22 cellular contexts compared by ENCODE assay signal in the genomic region with DNA sequence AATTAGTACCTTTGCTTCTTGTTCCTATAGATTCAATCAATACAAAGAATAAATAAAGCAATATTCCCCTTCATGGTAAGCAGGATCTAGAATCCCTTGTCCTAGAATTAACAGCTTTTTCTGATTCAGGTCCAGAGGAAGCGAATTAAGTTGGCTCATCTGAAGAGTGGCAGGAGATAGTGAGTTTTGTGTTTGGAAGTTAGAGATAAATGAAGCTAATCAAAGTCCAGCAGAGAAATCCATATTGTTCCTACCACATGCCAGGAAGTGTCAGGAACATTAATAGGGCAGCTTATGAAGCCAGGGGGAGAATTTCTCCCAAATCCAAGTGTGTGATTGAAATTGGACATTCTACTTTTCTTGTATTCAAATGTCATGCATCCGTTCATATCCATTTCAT. TPM values are rescaled to one million over a fixed set of nuclear protein-coding genes. Genes with fewer than 3 reads are reported as not detected.
DNase-seq lines count a peak whose midpoint lies in the region; ATAC-seq and TF ChIP-seq lines count a peak whose summit lies in the region.
"Had no signal": no experiment of that assay in that cellular context is flagged by ENCODE, and none has a peak within 500 bp of the region (broad histone marks: within the 10 kb centered on the region; RNA-seq: fewer than 3 reads in every experiment).

No MANE protein-coding gene starts in this region.

- H3K4me1 Mint-ChIP-seq in WTC11, result peaks cover 81% of the 10 kb centered on the region

- H3K36me3 ChIP-seq in heart right ventricle (no peaks in the 10 kb centered on the region), right atrium auricular region (no peaks in the 10 kb centered on the region), iPS-20b (ENCODE audit: insufficient read depth, low read depth, low read length) (no peaks in the 10 kb centered on the region), smooth muscle cell (ENCODE audit: low read depth) (no peaks in the 10 kb centered on the region)

- intact Hi-C loops in heart right ventricle (cut with DNase I), result loop anchor here in 3 of 10 donors (5.0 to 10.0 kb wide), 7 partner anchors 50 to 433 kb away; no protein-coding TSS in a partner anchor

- POLR2A ChIA-PET in WTC11 (lab: Charles Lee), result interaction anchor here (0.6 kb wide), 1 partner anchor 31 kb away, joined by 3 read pairs; no protein-coding TSS in a partner anchor

- H3K9me3 ChIP-seq in heart right ventricle, result no peaks in the 10 kb centered on the region
- no peaks in the 10 kb centered on the region for H3K9me3 ChIP-seq in right atrium auricular region
- H3K9me3 ChIP-seq in iPS-20b (ENCODE audit: insufficient read depth, low read depth, low read length), result no peaks in the 10 kb centered on the region
- H3K9me3 ChIP-seq in smooth muscle cell (replicated peaks; ENCODE audit: low read depth), result no peaks in the 10 kb centered on the region
- H3K9me3 ChIP-seq: Caco-2, SK-N-SH had no signal

- no peak overlapping the region for H3K4me2 ChIP-seq in smooth muscle cell
- H3K4me2 ChIP-seq: SK-N-SH had no signal

- no peak for TF ChIP-seq CTCF in heart right ventricle (IDR thresholded peaks at IDR 0.05)
- no peak for TF ChIP-seq CTCF in right atrium auricular region (IDR thresholded peaks at IDR 0.05)
- TF ChIP-seq CTCF in WTC11 (IDR thresholded peaks at IDR 0.05), result no peak
- TF ChIP-seq CTCF in smooth muscle cell (IDR thresholded peaks at IDR 0.05; ENCODE audit: borderline replicate concordance, insufficient read depth, poor library complexity, severe bottlenecking), result no peak
- TF ChIP-seq CTCF in omental fat pad (IDR thresholded peaks at IDR 0.05), result no peak

- peak overlapping the region; percentile 98 for H3K27ac Mint-ChIP-seq in WTC11
- H3K27ac Mint-ChIP-seq: CD4-positive, alpha-beta T cell had no signal

- H3K27me3 ChIP-seq in heart right ventricle (no peaks in the 10 kb centered on the region), right atrium auricular region (no peaks in the 10 kb centered on the region), iPS-20b (ENCODE audit: insufficient read depth, low read length) (no peaks in the 10 kb centered on the region), smooth muscle cell (ENCODE audit: low read depth) (no peaks in the 10 kb centered on the region)

- peak overlapping the region; percentile 64; the same call in 1 of the 2 replicates for H3K9ac ChIP-seq in iPS-20b (ENCODE audit: low read depth, low read length)
- H3K9ac ChIP-seq in smooth muscle cell (ENCODE audit: low read depth), result no peak overlapping the region
- H3K9ac ChIP-seq: SK-N-SH had no signal

- no peaks in the 10 kb centered on the region for H3K79me2 ChIP-seq in smooth muscle cell (ENCODE audit: low read depth)

- H3K4me3 ChIP-seq in heart right ventricle (no peak overlapping the region), right atrium auricular region (no peak overlapping the region), iPS-20b (ENCODE audit: low read length) (no peak overlapping the region), smooth muscle cell (no peak overlapping the region)

- H3K9me3 Mint-ChIP-seq in WTC11, result no peaks in the 10 kb centered on the region
- H3K9me3 Mint-ChIP-seq: CD4-positive, alpha-beta T cell had no signal

- H3K36me3 Mint-ChIP-seq in WTC11, result no peaks in the 10 kb centered on the region; the same call in 1 of the 2 replicates

- H3K27ac ChIP-seq in heart right ventricle (peak overlapping the region in 8 of 10 donors; percentile 68 to 90 (median 78)), right atrium auricular region (peak overlapping the region in 1 of 2 donors; percentile 89), iPS-20b (ENCODE audit: low read length) (peak overlapping the region; percentile 19), smooth muscle cell (ENCODE audit: low read depth) (no peak overlapping the region)

- DNase-seq in heart right ventricle (no peak), right atrium auricular region (ENCODE audit: low spot score) (no peak), WTC11 (ENCODE audit: low spot score) (no peak), smooth muscle cell (lab: John Stamatoyannopoulos, UW; ENCODE audit: unreplicated experiment) (no peak), omental fat pad (ENCODE audit: low spot score) (no peak), AML-193 (lab: John Stamatoyannopoulos, UW) (no peak), KG1 (lab: John Stamatoyannopoulos, UW) (no peak)
- DNase-seq: 8988T; Caco-2; CD4-positive, alpha-beta T cell; GDM1; NCI-H1105; NCI-H2081 treated with DMSO at 0.1 percent for 48 hours; NCI-H774; SK-N-SH had no signal

- ATAC-seq in heart right ventricle, result no peak
- ATAC-seq in WTC11, result no peak
- no peak for ATAC-seq in omental fat pad (ENCODE audit: low FRiP score)
- ATAC-seq: HCT116 had no signal

- no peak overlapping the region for H3K4me3 Mint-ChIP-seq in WTC11
- H3K4me3 Mint-ChIP-seq: CD4-positive, alpha-beta T cell had no signal

- H3F3A ChIP-seq in smooth muscle cell (ENCODE audit: low read depth), result no peaks in the 10 kb centered on the region

- CTCF ChIA-PET in WTC11 (lab: Charles Lee), result interaction anchor here (1.5 kb wide), 1 partner anchor 434 kb away, joined by 3 read pairs; no protein-coding TSS in a partner anchor

- no peaks in the 10 kb centered on the region for H4K20me1 ChIP-seq in smooth muscle cell (ENCODE audit: low read depth)

- 32 to 44% methylated on average over 2 of the region's 2 CpGs for WGBS in heart right ventricle, 2 donors
- 86% methylated on average over 2 of the region's 2 CpGs for WGBS in smooth muscle cell (ENCODE audit: low lambda C conversion rate)

- no peaks in the 10 kb centered on the region for H3K27me3 Mint-ChIP-seq in WTC11 (ENCODE audit: low read depth)
- H3K27me3 Mint-ChIP-seq: CD4-positive, alpha-beta T cell had no signal

- peaks cover 6 to 69% (median 41%) of the 10 kb centered on the region in 9 donors for H3K4me1 ChIP-seq in heart right ventricle
- H3K4me1 ChIP-seq in right atrium auricular region, result peaks cover 0 to 46% of the 10 kb centered on the region in 2 donors
- peaks cover 53% of the 10 kb centered on the region for H3K4me1 ChIP-seq in iPS-20b (ENCODE audit: insufficient read depth, low read length)
- peaks cover 69% of the 10 kb centered on the region for H3K4me1 ChIP-seq in smooth muscle cell (ENCODE audit: low read depth)

- H2AFZ ChIP-seq in smooth muscle cell (ENCODE audit: low read depth), result peak overlapping the region; percentile 51

TF ChIP-seq in WTC11, 78 proteins besides CTCF, POLR2A, EP300 and RAD21 (continues in another document):
- TF ChIP-seq, protein P1, sequence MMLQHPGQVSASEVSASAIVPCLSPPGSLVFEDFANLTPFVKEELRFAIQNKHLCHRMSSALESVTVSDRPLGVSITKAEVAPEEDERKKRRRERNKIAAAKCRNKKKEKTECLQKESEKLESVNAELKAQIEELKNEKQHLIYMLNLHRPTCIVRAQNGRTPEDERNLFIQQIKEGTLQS (CRISPR knock-in tag; conservative IDR thresholded peaks at IDR 0.05), result no peak
- TF ChIP-seq, protein P2, sequence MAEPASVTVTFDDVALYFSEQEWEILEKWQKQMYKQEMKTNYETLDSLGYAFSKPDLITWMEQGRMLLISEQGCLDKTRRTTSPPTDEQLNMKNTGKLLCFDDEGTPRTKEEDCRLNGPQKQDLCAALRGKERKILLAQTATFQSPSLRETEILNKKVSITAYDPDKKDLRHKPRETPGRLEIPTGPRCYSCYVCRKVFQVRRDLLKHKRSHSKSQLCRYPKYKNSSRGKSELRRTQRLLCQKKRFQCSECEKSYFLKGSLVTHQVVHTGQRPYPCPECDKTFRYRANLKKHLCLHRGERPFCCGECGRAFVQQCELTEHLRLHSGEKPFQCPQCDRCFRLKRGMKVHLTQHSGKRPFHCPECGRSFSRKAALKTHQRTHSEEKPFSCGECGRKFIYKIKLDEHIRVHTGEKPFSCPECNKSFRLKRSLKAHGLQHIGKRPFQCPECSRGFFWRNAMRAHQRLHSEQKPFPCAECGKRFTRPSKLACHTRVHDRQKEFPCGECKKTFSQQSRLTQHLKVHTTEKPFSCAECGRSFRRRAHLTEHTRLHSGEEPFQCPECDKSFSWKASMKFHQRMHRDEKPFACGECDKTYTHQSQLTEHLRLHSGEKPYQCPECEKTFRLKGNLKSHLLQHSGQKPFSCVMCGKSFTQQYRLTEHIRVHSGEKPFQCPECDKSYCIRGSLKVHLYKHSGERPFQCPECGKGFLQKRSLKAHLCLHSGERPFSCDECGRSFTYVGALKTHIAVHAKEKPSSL (CRISPR knock-in tag; conservative IDR thresholded peaks at IDR 0.05), result no peak
- TF ChIP-seq GABPB1 (CRISPR knock-in tag; IDR thresholded peaks at IDR 0.05), result no peak
- no peak for TF ChIP-seq MYBL2 (CRISPR knock-in tag; IDR thresholded peaks at IDR 0.05)
- TF ChIP-seq IRF2 (CRISPR knock-in tag; IDR thresholded peaks at IDR 0.05; ENCODE audit: borderline replicate concordance, low read depth), result no peak
- TF ChIP-seq, protein P3, sequence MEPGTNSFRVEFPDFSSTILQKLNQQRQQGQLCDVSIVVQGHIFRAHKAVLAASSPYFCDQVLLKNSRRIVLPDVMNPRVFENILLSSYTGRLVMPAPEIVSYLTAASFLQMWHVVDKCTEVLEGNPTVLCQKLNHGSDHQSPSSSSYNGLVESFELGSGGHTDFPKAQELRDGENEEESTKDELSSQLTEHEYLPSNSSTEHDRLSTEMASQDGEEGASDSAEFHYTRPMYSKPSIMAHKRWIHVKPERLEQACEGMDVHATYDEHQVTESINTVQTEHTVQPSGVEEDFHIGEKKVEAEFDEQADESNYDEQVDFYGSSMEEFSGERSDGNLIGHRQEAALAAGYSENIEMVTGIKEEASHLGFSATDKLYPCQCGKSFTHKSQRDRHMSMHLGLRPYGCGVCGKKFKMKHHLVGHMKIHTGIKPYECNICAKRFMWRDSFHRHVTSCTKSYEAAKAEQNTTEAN (CRISPR knock-in tag; IDR thresholded peaks at IDR 0.05), result no peak
- TF ChIP-seq GRHL2 (CRISPR knock-in tag; IDR thresholded peaks at IDR 0.05; ENCODE audit: insufficient replicate concordance, severe bottlenecking), result no peak

RNA-seq across cellular contexts. Expression of a gene that starts 13.9 kb away (rescaled TPM):
- total RNA-seq in heart right ventricle (not detected), right atrium auricular region (not detected), WTC11 (2021) (not detected in 3 replicates), smooth muscle cell (not detected in 2 replicates), omental fat pad (not detected)
- polyA plus RNA-seq in heart right ventricle (not detected), smooth muscle cell (0.19 TPM in 1 of 2 replicates, not detected in the other)
- total RNA-seq: Caco-2; CD4-positive, alpha-beta T cell; Daoy; NCI-H460; OCI-LY7; Right ventricle myocardium superior had no signal
- polyA plus RNA-seq: BJ, SK-N-SH had no signal

RNA-seq across cellular contexts. Expression of a gene that starts 14.1 kb away (rescaled TPM):
- total RNA-seq in heart right ventricle, result 1 to 10 TPM in 1 of 10 donors, under 1 TPM in 2, not detected in 7; 0.32 to 1.5 (median 0.88) TPM
- polyA plus RNA-seq in heart right ventricle, result under 1 TPM in 1 of 2 donors, not detected in 1; 0.88 TPM
- not detected for total RNA-seq in right atrium auricular region
- not detected in 3 replicates for total RNA-seq in WTC11 (2021)
- total RNA-seq in smooth muscle cell, result not detected in 2 replicates
- not detected in 2 replicates for polyA plus RNA-seq in smooth muscle cell
- not detected for total RNA-seq in omental fat pad
- total RNA-seq: Caco-2; CD4-positive, alpha-beta T cell; Daoy; NCI-H460; OCI-LY7; Right ventricle myocardium superior had no signal
- polyA plus RNA-seq: BJ had no signal
